ENCODE assay signal across 1 cellular context in the genomic region with DNA sequence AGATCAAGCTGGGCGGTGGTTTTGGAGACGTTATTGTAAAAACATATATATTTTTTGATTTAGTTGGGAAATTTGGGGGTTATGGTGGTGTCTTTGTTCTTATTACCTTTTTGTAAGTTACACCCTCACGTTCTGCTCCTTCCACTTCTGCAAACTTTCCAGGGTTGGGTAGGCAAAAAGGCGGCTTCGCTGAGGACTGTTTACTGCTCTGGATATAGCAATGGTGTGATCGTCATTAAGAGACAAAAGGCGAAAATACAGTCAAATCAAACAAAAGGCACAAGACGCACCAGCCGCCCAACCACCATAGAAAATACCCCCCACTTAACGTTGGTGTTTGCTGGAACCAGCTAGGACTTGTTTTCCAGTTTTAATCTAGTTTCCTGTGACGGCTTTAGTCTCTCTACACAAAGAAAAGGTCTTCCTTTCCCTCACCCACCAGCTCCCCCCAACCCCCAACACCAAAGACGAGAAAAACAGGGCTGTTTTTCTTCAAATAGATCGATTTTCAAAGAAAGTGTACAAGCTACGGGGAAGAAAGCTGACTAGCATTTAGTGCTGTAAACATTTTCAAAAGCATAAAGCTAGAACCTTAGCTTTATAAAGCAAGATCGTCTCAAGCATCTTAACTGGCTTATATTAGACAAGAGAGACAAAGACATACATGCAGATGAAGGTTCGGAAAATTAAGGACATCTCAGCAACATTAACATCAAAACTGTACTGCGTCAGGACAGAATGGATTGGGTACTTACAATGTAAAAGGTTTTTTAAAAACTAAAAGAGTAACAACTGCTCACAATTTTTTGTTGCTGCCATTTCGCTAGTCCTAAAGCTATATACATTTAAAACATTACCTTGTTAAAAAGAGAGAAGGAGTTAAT.
TF ChIP-seq lines count a peak whose summit lies in the region.

No MANE protein-coding gene starts in this region.

TF ChIP-seq in K562, 482 proteins besides CTCF, POLR2A, EP300 and RAD21 (continued from another document):
- no peak for TF ChIP-seq SP2 (IDR thresholded peaks at IDR 0.05; ENCODE audit: extremely low read depth, low read depth, low read length, poor library complexity, severe bottlenecking)
- TF ChIP-seq TAF9B (IDR thresholded peaks at IDR 0.05; ENCODE audit: partially characterized antibody) = peak; percentile 16
- no peak for TF ChIP-seq PCBP2 (IDR thresholded peaks at IDR 0.05; ENCODE audit: low read depth, low read length, poor library complexity, severe bottlenecking)
- TF ChIP-seq, protein P1, sequence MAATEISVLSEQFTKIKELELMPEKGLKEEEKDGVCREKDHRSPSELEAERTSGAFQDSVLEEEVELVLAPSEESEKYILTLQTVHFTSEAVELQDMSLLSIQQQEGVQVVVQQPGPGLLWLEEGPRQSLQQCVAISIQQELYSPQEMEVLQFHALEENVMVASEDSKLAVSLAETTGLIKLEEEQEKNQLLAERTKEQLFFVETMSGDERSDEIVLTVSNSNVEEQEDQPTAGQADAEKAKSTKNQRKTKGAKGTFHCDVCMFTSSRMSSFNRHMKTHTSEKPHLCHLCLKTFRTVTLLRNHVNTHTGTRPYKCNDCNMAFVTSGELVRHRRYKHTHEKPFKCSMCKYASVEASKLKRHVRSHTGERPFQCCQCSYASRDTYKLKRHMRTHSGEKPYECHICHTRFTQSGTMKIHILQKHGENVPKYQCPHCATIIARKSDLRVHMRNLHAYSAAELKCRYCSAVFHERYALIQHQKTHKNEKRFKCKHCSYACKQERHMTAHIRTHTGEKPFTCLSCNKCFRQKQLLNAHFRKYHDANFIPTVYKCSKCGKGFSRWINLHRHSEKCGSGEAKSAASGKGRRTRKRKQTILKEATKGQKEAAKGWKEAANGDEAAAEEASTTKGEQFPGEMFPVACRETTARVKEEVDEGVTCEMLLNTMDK (IDR thresholded peaks at IDR 0.05; ENCODE audit: borderline replicate concordance, insufficient read depth, low read depth, low read length, poor library complexity, severe bottlenecking) = no peak
- 0 out of 2 replicates have a peak, but pooled peaks have one; percentile 7 for TF ChIP-seq POLR2AphosphoS5 (IDR thresholded peaks at IDR 0.05; ENCODE audit: control insufficient read depth, insufficient read depth, low read depth, low read length)
- TF ChIP-seq ZNF707 (CRISPR knock-in tag; conservative IDR thresholded peaks at IDR 0.05) = no peak
- no peak for TF ChIP-seq HNRNPK (IDR thresholded peaks at IDR 0.05; ENCODE audit: low read depth, low read length, poor library complexity, severe bottlenecking)
- TF ChIP-seq POLR3A (IDR thresholded peaks at IDR 0.05; ENCODE audit: borderline replicate concordance, extremely low read depth, insufficient read depth, insufficient read length) = no peak
- TF ChIP-seq, protein P2, sequence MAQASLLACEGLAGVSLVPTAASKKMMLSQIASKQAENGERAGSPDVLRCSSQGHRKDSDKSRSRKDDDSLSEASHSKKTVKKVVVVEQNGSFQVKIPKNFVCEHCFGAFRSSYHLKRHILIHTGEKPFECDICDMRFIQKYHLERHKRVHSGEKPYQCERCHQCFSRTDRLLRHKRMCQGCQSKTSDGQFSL (CRISPR knock-in tag; IDR thresholded peaks at IDR 0.05) = peak; percentile 22; the same call in 1 of the 2 replicates
- TF ChIP-seq, protein P2 (tag; IDR thresholded peaks at IDR 0.05) = 0 out of 4 replicates have a peak, but pooled peaks of 1 of the 2 experiments have one; percentile 65
- TF ChIP-seq EZH2 (IDR thresholded peaks at IDR 0.05; ENCODE audit: borderline replicate concordance, low read depth, low read length) = no peak
- no peak for TF ChIP-seq IRF2 (CRISPR knock-in tag; IDR thresholded peaks at IDR 0.05)
- no peak for TF ChIP-seq RHOXF2B (CRISPR knock-in tag; conservative IDR thresholded peaks at IDR 0.05)
- 0 out of 2 replicates have a peak, but pooled peaks have one; percentile 7 for TF ChIP-seq NCOR1 (IDR thresholded peaks at IDR 0.05)
- TF ChIP-seq SIN3B (IDR thresholded peaks at IDR 0.05; ENCODE audit: low read depth) = no peak
- TF ChIP-seq, protein P3, sequence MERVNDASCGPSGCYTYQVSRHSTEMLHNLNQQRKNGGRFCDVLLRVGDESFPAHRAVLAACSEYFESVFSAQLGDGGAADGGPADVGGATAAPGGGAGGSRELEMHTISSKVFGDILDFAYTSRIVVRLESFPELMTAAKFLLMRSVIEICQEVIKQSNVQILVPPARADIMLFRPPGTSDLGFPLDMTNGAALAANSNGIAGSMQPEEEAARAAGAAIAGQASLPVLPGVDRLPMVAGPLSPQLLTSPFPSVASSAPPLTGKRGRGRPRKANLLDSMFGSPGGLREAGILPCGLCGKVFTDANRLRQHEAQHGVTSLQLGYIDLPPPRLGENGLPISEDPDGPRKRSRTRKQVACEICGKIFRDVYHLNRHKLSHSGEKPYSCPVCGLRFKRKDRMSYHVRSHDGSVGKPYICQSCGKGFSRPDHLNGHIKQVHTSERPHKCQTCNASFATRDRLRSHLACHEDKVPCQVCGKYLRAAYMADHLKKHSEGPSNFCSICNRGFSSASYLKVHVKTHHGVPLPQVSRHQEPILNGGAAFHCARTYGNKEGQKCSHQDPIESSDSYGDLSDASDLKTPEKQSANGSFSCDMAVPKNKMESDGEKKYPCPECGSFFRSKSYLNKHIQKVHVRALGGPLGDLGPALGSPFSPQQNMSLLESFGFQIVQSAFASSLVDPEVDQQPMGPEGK (CRISPR knock-in tag; IDR thresholded peaks at IDR 0.05; ENCODE audit: borderline replicate concordance) = no peak
- TF ChIP-seq ZNF644 (tag; IDR thresholded peaks at IDR 0.05; ENCODE audit: low read depth) = no peak; the same call in 1 of the 2 replicates
- TF ChIP-seq JUND (IDR thresholded peaks at IDR 0.05; ENCODE audit: borderline replicate concordance, low read depth, low read length) = no peak
- TF ChIP-seq JUND (tag; IDR thresholded peaks at IDR 0.05; ENCODE audit: borderline replicate concordance, low read depth, low read length) = 0 out of 3 replicates have a peak, but pooled peaks have one; percentile 16
- TF ChIP-seq, protein P4, sequence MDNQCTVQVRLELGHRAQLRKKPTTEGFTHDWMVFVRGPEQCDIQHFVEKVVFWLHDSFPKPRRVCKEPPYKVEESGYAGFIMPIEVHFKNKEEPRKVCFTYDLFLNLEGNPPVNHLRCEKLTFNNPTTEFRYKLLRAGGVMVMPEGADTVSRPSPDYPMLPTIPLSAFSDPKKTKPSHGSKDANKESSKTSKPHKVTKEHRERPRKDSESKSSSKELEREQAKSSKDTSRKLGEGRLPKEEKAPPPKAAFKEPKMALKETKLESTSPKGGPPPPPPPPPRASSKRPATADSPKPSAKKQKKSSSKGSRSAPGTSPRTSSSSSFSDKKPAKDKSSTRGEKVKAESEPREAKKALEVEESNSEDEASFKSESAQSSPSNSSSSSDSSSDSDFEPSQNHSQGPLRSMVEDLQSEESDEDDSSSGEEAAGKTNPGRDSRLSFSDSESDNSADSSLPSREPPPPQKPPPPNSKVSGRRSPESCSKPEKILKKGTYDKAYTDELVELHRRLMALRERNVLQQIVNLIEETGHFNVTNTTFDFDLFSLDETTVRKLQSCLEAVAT (IDR thresholded peaks at IDR 0.05) = peak; percentile 41 to 88; a peak in 3 of 4 replicates
- TF ChIP-seq BRD9 (IDR thresholded peaks at IDR 0.05; ENCODE audit: low read depth, partially characterized antibody) = no peak
- TF ChIP-seq CHD4 (IDR thresholded peaks at IDR 0.05; ENCODE audit: insufficient read depth, insufficient replicate concordance, low read depth, low read length, poor library complexity, severe bottlenecking) = no peak
- no peak for TF ChIP-seq MCM2 (IDR thresholded peaks at IDR 0.05; ENCODE audit: low read depth)
- TF ChIP-seq PRPF4 (IDR thresholded peaks at IDR 0.05; ENCODE audit: insufficient read depth, low read depth, low read length, poor library complexity, severe bottlenecking) = no peak
- no peak for TF ChIP-seq CBFB (CRISPR knock-in tag; IDR thresholded peaks at IDR 0.05)
- TF ChIP-seq, protein P5, sequence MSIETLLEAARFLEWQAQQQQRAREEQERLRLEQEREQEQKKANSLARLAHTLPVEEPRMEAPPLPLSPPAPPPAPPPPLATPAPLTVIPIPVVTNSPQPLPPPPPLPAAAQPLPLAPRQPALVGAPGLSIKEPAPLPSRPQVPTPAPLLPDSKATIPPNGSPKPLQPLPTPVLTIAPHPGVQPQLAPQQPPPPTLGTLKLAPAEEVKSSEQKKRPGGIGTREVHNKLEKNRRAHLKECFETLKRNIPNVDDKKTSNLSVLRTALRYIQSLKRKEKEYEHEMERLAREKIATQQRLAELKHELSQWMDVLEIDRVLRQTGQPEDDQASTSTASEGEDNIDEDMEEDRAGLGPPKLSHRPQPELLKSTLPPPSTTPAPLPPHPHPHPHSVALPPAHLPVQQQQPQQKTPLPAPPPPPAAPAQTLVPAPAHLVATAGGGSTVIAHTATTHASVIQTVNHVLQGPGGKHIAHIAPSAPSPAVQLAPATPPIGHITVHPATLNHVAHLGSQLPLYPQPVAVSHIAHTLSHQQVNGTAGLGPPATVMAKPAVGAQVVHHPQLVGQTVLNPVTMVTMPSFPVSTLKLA (conservative IDR thresholded peaks at IDR 0.05) = no peak
- no peak; the same call in 1 of the 2 replicates for TF ChIP-seq ARID2 (IDR thresholded peaks at IDR 0.05)
- TF ChIP-seq ZNF785 (CRISPR knock-in tag; IDR thresholded peaks at IDR 0.05) = no peak
- no peak for TF ChIP-seq SNRNP70 (optimal IDR thresholded peaks at IDR 0.05; ENCODE audit: low read depth, low read length)
- 0 out of 2 replicates have a peak, but pooled peaks have one; percentile 47 for TF ChIP-seq ZNF12 (CRISPR knock-in tag; IDR thresholded peaks at IDR 0.05)
- TF ChIP-seq ZFX (CRISPR knock-in tag; IDR thresholded peaks at IDR 0.05) = no peak
- TF ChIP-seq SIN3A (IDR thresholded peaks at IDR 0.05; ENCODE audit: borderline replicate concordance in 2 of 2, control insufficient read depth in 1 of 2, low read depth in 2 of 2, low read length in 2 of 2) = no peak
- peak; percentile 80 for TF ChIP-seq ILF3 (IDR thresholded peaks at IDR 0.05; ENCODE audit: borderline replicate concordance)
- no peak for TF ChIP-seq SMARCA5 (IDR thresholded peaks at IDR 0.05)
- no peak for TF ChIP-seq MCM5 (IDR thresholded peaks at IDR 0.05; ENCODE audit: low read depth)
- TF ChIP-seq SREBF2 (CRISPR knock-in tag; IDR thresholded peaks at IDR 0.05) = no peak
